ENCODE assay signal across 1 cellular context in the genomic region with DNA sequence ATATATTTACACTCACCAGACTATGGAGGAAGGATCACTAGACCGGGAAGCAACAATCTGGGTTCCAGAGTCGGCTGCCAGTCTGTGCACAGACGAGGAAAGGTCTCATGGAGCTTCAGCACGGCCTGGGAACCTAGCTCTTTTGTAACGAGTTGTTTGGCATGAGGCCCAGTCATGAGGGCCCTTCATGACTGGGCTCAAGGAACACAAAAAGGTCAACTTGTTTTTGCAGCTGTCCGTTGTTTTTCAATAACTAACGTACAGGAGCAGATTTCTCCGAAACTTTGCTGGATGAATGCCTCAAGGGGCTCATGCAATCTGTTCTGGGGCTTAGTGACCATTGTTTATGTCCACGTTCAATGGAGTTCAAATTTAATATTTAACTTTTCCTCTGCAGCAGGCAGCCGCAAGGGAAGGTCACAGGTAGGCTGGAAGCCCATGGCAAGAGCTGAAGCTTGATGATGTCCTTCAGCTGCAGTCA.
A peak's percentile ranks its signal among the peaks of the same experiment; 100 is the strongest.
TF ChIP-seq lines count a peak whose summit lies in the region.

No MANE protein-coding gene starts in this region.

TF ChIP-seq in HepG2, 621 proteins besides CTCF, POLR2A, EP300 and RAD21 (continued from another document and continues in another):
- TF ChIP-seq ATF2 (CRISPR knock-in tag; IDR thresholded peaks at IDR 0.05) = peak; percentile 29; the same call in 1 of the 2 replicates
- no peak for TF ChIP-seq ZNF777 (CRISPR knock-in tag; IDR thresholded peaks at IDR 0.05)
- TF ChIP-seq TOPORS (CRISPR knock-in tag; IDR thresholded peaks at IDR 0.05) = no peak
- no peak for TF ChIP-seq ZSCAN12 (CRISPR knock-in tag; IDR thresholded peaks at IDR 0.05)
- TF ChIP-seq ARNT (IDR thresholded peaks at IDR 0.05) = no peak
- no peak for TF ChIP-seq MIXL1 (CRISPR knock-in tag; IDR thresholded peaks at IDR 0.05)
- TF ChIP-seq TRIM22 (IDR thresholded peaks at IDR 0.05) = no peak
- TF ChIP-seq GTF3A (CRISPR knock-in tag; conservative IDR thresholded peaks at IDR 0.05) = no peak
- peak; percentile 68; the same call in 1 of the 2 replicates for TF ChIP-seq IKZF5 (CRISPR knock-in tag; IDR thresholded peaks at IDR 0.05)
- TF ChIP-seq YEATS2 (CRISPR knock-in tag; IDR thresholded peaks at IDR 0.05; ENCODE audit: borderline replicate concordance) = no peak
- no peak for TF ChIP-seq NFKB2 (CRISPR knock-in tag; IDR thresholded peaks at IDR 0.05; ENCODE audit: borderline replicate concordance)
- no peak for TF ChIP-seq PAWR (CRISPR knock-in tag; IDR thresholded peaks at IDR 0.05; ENCODE audit: borderline replicate concordance)
- TF ChIP-seq ZFP36 (IDR thresholded peaks at IDR 0.05; ENCODE audit: borderline replicate concordance, low read depth, low read length, partially characterized antibody) = no peak
- TF ChIP-seq ZMAT3 (CRISPR knock-in tag; conservative IDR thresholded peaks at IDR 0.05) = no peak
- no peak for TF ChIP-seq ZNF703 (CRISPR knock-in tag; IDR thresholded peaks at IDR 0.05; ENCODE audit: borderline replicate concordance)
- TF ChIP-seq PCBP1 (IDR thresholded peaks at IDR 0.05; ENCODE audit: borderline replicate concordance, low read depth, low read length) = no peak
- no peak for TF ChIP-seq RFX5 (IDR thresholded peaks at IDR 0.05; ENCODE audit: low read depth, low read length)
- TF ChIP-seq AKAP8 (CRISPR knock-in tag; IDR thresholded peaks at IDR 0.05) = no peak
- no peak for TF ChIP-seq ZBTB39 (CRISPR knock-in tag; IDR thresholded peaks at IDR 0.05)
- no peak for TF ChIP-seq AHR (CRISPR knock-in tag; IDR thresholded peaks at IDR 0.05)
- TF ChIP-seq GLMP (CRISPR knock-in tag; IDR thresholded peaks at IDR 0.05; ENCODE audit: borderline replicate concordance) = no peak
- no peak for TF ChIP-seq ZNF678 (CRISPR knock-in tag; IDR thresholded peaks at IDR 0.05)
- peak; percentile 74 for TF ChIP-seq FOXA3 (CRISPR knock-in tag; IDR thresholded peaks at IDR 0.05)
- no peak for TF ChIP-seq ZNF784 (CRISPR knock-in tag; IDR thresholded peaks at IDR 0.05; ENCODE audit: borderline replicate concordance)
- TF ChIP-seq ZFP62 (CRISPR knock-in tag; IDR thresholded peaks at IDR 0.05) = no peak
- no peak for TF ChIP-seq NR1H2 (CRISPR knock-in tag; IDR thresholded peaks at IDR 0.05; ENCODE audit: borderline replicate concordance, low read depth)
- TF ChIP-seq, protein P1, sequence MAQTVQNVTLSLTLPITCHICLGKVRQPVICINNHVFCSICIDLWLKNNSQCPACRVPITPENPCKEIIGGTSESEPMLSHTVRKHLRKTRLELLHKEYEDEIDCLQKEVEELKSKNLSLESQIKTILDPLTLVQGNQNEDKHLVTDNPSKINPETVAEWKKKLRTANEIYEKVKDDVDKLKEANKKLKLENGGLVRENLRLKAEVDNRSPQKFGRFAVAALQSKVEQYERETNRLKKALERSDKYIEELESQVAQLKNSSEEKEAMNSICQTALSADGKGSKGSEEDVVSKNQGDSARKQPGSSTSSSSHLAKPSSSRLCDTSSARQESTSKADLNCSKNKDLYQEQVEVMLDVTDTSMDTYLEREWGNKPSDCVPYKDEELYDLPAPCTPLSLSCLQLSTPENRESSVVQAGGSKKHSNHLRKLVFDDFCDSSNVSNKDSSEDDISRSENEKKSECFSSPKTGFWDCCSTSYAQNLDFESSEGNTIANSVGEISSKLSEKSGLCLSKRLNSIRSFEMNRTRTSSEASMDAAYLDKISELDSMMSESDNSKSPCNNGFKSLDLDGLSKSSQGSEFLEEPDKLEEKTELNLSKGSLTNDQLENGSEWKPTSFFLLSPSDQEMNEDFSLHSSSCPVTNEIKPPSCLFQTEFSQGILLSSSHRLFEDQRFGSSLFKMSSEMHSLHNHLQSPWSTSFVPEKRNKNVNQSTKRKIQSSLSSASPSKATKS (CRISPR knock-in tag; IDR thresholded peaks at IDR 0.05) = no peak
- no peak; the same call in 1 of the 2 replicates for TF ChIP-seq TFAP4 (IDR thresholded peaks at IDR 0.05; ENCODE audit: borderline replicate concordance, low read depth)
- TF ChIP-seq FOXK2 (IDR thresholded peaks at IDR 0.05) = no peak
- no peak for TF ChIP-seq ZNF264 (CRISPR knock-in tag; IDR thresholded peaks at IDR 0.05)
- no peak for TF ChIP-seq SSRP1 (CRISPR knock-in tag; IDR thresholded peaks at IDR 0.05)
- TF ChIP-seq, protein P2, sequence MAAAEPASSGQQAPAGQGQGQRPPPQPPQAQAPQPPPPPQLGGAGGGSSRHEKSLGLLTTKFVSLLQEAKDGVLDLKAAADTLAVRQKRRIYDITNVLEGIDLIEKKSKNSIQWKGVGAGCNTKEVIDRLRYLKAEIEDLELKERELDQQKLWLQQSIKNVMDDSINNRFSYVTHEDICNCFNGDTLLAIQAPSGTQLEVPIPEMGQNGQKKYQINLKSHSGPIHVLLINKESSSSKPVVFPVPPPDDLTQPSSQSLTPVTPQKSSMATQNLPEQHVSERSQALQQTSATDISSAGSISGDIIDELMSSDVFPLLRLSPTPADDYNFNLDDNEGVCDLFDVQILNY (CRISPR knock-in tag; conservative IDR thresholded peaks at IDR 0.05) = no peak
- no peak for TF ChIP-seq NFAT5 (CRISPR knock-in tag; IDR thresholded peaks at IDR 0.05)
- no peak for TF ChIP-seq KLF11 (CRISPR knock-in tag; IDR thresholded peaks at IDR 0.05)
- no peak for TF ChIP-seq SRSF9 (IDR thresholded peaks at IDR 0.05; ENCODE audit: borderline replicate concordance, insufficient read depth, low read depth, low read length, poor library complexity, severe bottlenecking)
- TF ChIP-seq PHF21A (CRISPR knock-in tag; IDR thresholded peaks at IDR 0.05) = no peak
- TF ChIP-seq ZNF773 (CRISPR knock-in tag; IDR thresholded peaks at IDR 0.05; ENCODE audit: borderline replicate concordance) = no peak
- TF ChIP-seq RFXAP (CRISPR knock-in tag; IDR thresholded peaks at IDR 0.05; ENCODE audit: borderline replicate concordance) = no peak
- TF ChIP-seq HDAC2 (CRISPR knock-in tag; IDR thresholded peaks at IDR 0.05) = peak; percentile 56; the same call in 1 of the 2 replicates
- no peak for TF ChIP-seq ZNF782 (CRISPR knock-in tag; IDR thresholded peaks at IDR 0.05; ENCODE audit: borderline replicate concordance)
- no peak for TF ChIP-seq JUN (CRISPR knock-in tag; IDR thresholded peaks at IDR 0.05)
- TF ChIP-seq MAX (IDR thresholded peaks at IDR 0.05) = peak; percentile 27; the same call in 1 of the 2 replicates
- TF ChIP-seq ZSCAN30 (CRISPR knock-in tag; IDR thresholded peaks at IDR 0.05) = no peak
